8 cellular contexts compared by ENCODE assay signal in genomic region chr20:17966432-17967312, GRCh38. TPM values are rescaled to one million over a fixed set of nuclear protein-coding genes. Genes with fewer than 3 reads are reported as not detected.
DNase-seq lines count a peak whose midpoint lies in the region; ATAC-seq and TF ChIP-seq lines count a peak whose summit lies in the region.

No MANE protein-coding gene starts in this region.

- peak overlapping the region; percentile 85 for H3K27ac Mint-ChIP-seq in mesothelial cell of epicardium

- TF ChIP-seq CTCF in right atrium auricular region (IDR thresholded peaks at IDR 0.05) (no peak), OCI-LY1 (IDR thresholded peaks at IDR 0.05; ENCODE audit: low read length) (peak; percentile 27; the same call in 1 of the 2 replicates), mesothelial cell of epicardium (IDR thresholded peaks at IDR 0.05; ENCODE audit: unreplicated experiment) (no peak)

- peaks cover 6% of the 10 kb centered on the region for H4K20me1 ChIP-seq in OCI-LY1 (ENCODE audit: insufficient read depth, low read length)

- H3K27ac ChIP-seq in right atrium auricular region (peak overlapping the region; percentile 98), OCI-LY1 (ENCODE audit: low read depth, low read length, poor library complexity, severe bottlenecking) (peak overlapping the region; percentile 98)

- H2AFZ ChIP-seq in OCI-LY1 (ENCODE audit: low read length) = no peak overlapping the region

- ATAC-seq in Right ventricle myocardium inferior = no peak
- ATAC-seq in GM18519 (IDR thresholded peaks at IDR 0.05; ENCODE audit: low FRiP score, unreplicated experiment) = no peak
- ATAC-seq in HG03571 (IDR thresholded peaks at IDR 0.05; ENCODE audit: unreplicated experiment) = no peak

- H3K4me1 Mint-ChIP-seq in mesothelial cell of epicardium = peaks cover 73% of the 10 kb centered on the region

- H3K9ac ChIP-seq in OCI-LY1 (ENCODE audit: low read length) = peak overlapping the region; percentile 100

- DNase-seq in right atrium auricular region (ENCODE audit: low spot score) (no peak), Right ventricle myocardium inferior (ENCODE audit: missing footprints) (no peak), cerebellar cortex (ENCODE audit: low spot score) (peak; percentile 33), mesothelial cell of epicardium (ENCODE audit: low spot score in 2 of 2, unreplicated experiment in 2 of 2) (no peak)
- no peak for DNase-seq in NK-92 treated with Interleukin-12 subunit alpha and Interleukin-12 subunit beta, amount 100 ng/mL, for 24 hours (lab: John Stamatoyannopoulos, UW)

- H3K36me3 Mint-ChIP-seq in mesothelial cell of epicardium = peaks cover 4% of the 10 kb centered on the region

- peaks cover 92% of the 10 kb centered on the region for H3K79me2 ChIP-seq in OCI-LY1 (ENCODE audit: insufficient read depth, low read length)

- peak overlapping the region; percentile 75 to 88 for H3K4me3 ChIP-seq in right atrium auricular region
- H3K4me3 ChIP-seq in OCI-LY1 (ENCODE audit: low read depth, low read length, poor library complexity, severe bottlenecking) = peak overlapping the region; percentile 98

- 0 out of 2 replicates have a peak, but pooled peaks cover 3% of the 10 kb centered on the region for H3F3A ChIP-seq in OCI-LY1 (ENCODE audit: insufficient read depth, low read length)

- H3K4me3 Mint-ChIP-seq in mesothelial cell of epicardium = peak overlapping the region; percentile 89

- intact Hi-C loops in Right ventricle myocardium inferior (cut with DNase I) = no loop called here

- H3K9me3 ChIP-seq in right atrium auricular region (no peaks in the 10 kb centered on the region), OCI-LY1 (ENCODE audit: low read length) (no peaks in the 10 kb centered on the region)

- H3K4me1 ChIP-seq in right atrium auricular region = peaks cover 0 to 75% of the 10 kb centered on the region in 2 donors
- peaks cover 60% of the 10 kb centered on the region for H3K4me1 ChIP-seq in OCI-LY1 (ENCODE audit: insufficient read depth, low read length, severe bottlenecking)

- peak overlapping the region; percentile 98 for H3K4me2 ChIP-seq in OCI-LY1 (ENCODE audit: low read length)

- H3K27me3 ChIP-seq in right atrium auricular region (no peaks in the 10 kb centered on the region), OCI-LY1 (ENCODE audit: insufficient read depth, low read length) (no peaks in the 10 kb centered on the region)

- no peaks in the 10 kb centered on the region for H3K9me2 ChIP-seq in OCI-LY1 (ENCODE audit: low read depth, low read length)

- H3K9me3 Mint-ChIP-seq in mesothelial cell of epicardium = no peaks in the 10 kb centered on the region

- H3K27me3 Mint-ChIP-seq in mesothelial cell of epicardium (ENCODE audit: low read depth) = no peaks in the 10 kb centered on the region

- H3K36me3 ChIP-seq in right atrium auricular region (no peaks in the 10 kb centered on the region), OCI-LY1 (ENCODE audit: insufficient read depth, low read length) (peaks cover 83% of the 10 kb centered on the region)

RNA-seq across cellular contexts. Expression of gene SNX5, which starts 1.9 kb away (rescaled TPM):
- total RNA-seq in right atrium auricular region (10 to 100 TPM; 37.3 to 50.3 TPM), Right ventricle myocardium inferior (45.0 TPM), mesothelial cell of epicardium (130 to 134 TPM (median 133 TPM) in 3 replicates)

RNA-seq across cellular contexts. Expression of gene MGME1, which starts 2.1 kb away (rescaled TPM):
- total RNA-seq in right atrium auricular region = 1 to 10 TPM; 2.7 to 7.1 TPM
- total RNA-seq in Right ventricle myocardium inferior = 13.0 TPM
- 25.0 to 26.7 TPM (median 25.7 TPM) in 3 replicates for total RNA-seq in mesothelial cell of epicardium
